Comparison of ENCODE assay signal across 10 cellular contexts in the genomic region with DNA sequence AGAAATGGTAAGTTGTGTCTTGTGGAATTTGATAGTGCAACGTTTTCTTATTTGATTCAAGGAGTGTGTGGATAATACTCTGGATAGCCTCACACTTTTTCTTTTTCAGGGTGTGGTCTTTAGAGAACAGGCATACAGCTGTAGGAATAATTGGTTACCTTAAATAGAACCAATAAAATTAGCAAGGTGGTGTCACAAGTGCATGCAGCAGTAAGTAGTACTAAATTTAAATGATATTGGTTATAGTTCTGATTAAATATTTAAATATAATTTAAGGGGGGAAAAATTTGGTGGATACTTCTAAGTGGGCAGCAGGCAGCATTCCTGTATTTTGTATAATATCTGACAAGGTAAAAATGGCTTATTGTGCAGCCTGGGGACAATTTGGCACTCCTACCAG. TPM values are rescaled to one million over a fixed set of nuclear protein-coding genes. Genes with fewer than 3 reads are reported as not detected.
DNase-seq lines count a peak whose midpoint lies in the region; ATAC-seq and TF ChIP-seq lines count a peak whose summit lies in the region.
"Had no signal": no experiment of that assay in that cellular context is flagged by ENCODE, and none has a peak within 500 bp of the region (broad histone marks: within the 10 kb centered on the region; RNA-seq: fewer than 3 reads in every experiment).

No MANE protein-coding gene starts in this region.

- peaks cover 53% of the 10 kb centered on the region for H3K4me1 Mint-ChIP-seq in CD14-positive monocyte
- H3K4me1 Mint-ChIP-seq in dendritic cell treated with granulocyte-macrophage colony-stimulating factor and Interleukin-4, amounts not matched to agents 40 ng/mL and 50 ng/mL, for 4 days (ENCODE audit: low read depth), result peaks cover 60% of the 10 kb centered on the region
- peaks cover 55% of the 10 kb centered on the region for H3K4me1 Mint-ChIP-seq in nephron progenitor cell

- peak overlapping the region; percentile 7 for H3K27ac ChIP-seq in Karpas-422 (ENCODE audit: low read length)

- peaks cover 58% of the 10 kb centered on the region; the same call in 1 of the 2 replicates for H3K36me3 ChIP-seq in Karpas-422 (ENCODE audit: insufficient read depth, low read length)

- no peaks in the 10 kb centered on the region for H3K9me3 ChIP-seq in Karpas-422 (ENCODE audit: low read length)

- H2AFZ ChIP-seq in Karpas-422 (ENCODE audit: low read length), result no peak overlapping the region

- TF ChIP-seq CTCF in CD14-positive monocyte (IDR thresholded peaks at IDR 0.05) (no peak), nephron progenitor cell (IDR thresholded peaks at IDR 0.05) (no peak)

- H3K4me2 ChIP-seq in Karpas-422 (ENCODE audit: low read depth, low read length, poor library complexity, severe bottlenecking), result peak overlapping the region; percentile 73

- no peak for ATAC-seq in left colon

- H3K9me2 ChIP-seq in Karpas-422 (replicated peaks; ENCODE audit: insufficient read depth, low read length), result no peaks in the 10 kb centered on the region

- no peaks in the 10 kb centered on the region for H3K27me3 ChIP-seq in Karpas-422 (ENCODE audit: low read length)

- H3K9me3 Mint-ChIP-seq in CD14-positive monocyte (peaks cover 0 to 3% (median 0%) of the 10 kb centered on the region in 7 donors), nephron progenitor cell (no peaks in the 10 kb centered on the region)
- no peaks in the 10 kb centered on the region for H3K9me3 Mint-ChIP-seq in dendritic cell treated with granulocyte-macrophage colony-stimulating factor and Interleukin-4, amounts not matched to agents 40 ng/mL and 50 ng/mL, for 4 days

- H3K4me1 ChIP-seq in Karpas-422 (ENCODE audit: low read length), result peaks cover 61% of the 10 kb centered on the region

- H3K79me2 ChIP-seq in Karpas-422 (ENCODE audit: low read length), result peaks cover 85% of the 10 kb centered on the region

- peaks cover 64% of the 10 kb centered on the region for H4K20me1 ChIP-seq in Karpas-422 (ENCODE audit: insufficient read depth, low read depth, low read length)

- intact Hi-C loops in CD14-positive monocyte (cut with micrococcal nuclease) (loop anchor here in 1 of 2 donors (10.0 kb wide), 1 partner anchor 130 kb away; the partner anchor contains the start of gene USP7), left colon (cut with DNase I, micrococcal nuclease) (loop anchor here in 1 of 2 donors (5.0 kb wide), 1 partner anchor 228 kb away; the partner anchor contains the start of gene CARHSP1)
- intact Hi-C loops in dendritic cell treated with granulocyte-macrophage colony-stimulating factor and Interleukin-4, amounts not matched to agents 40 ng/mL and 50 ng/mL, for 4 days (cut with micrococcal nuclease), result no loop called here

- H3K27ac Mint-ChIP-seq in CD14-positive monocyte (peak overlapping the region in 4 of 7 donors; percentile 40 to 88 (median 64)), nephron progenitor cell (no peak overlapping the region)
- peak overlapping the region; percentile 18 for H3K27ac Mint-ChIP-seq in dendritic cell treated with granulocyte-macrophage colony-stimulating factor and Interleukin-4, amounts not matched to agents 40 ng/mL and 50 ng/mL, for 4 days

- peaks cover 0 to 2% (median 0%) of the 10 kb centered on the region in 3 donors for H3K27me3 Mint-ChIP-seq in CD14-positive monocyte (ENCODE audit: low read depth in 3 of 3)
- H3K27me3 Mint-ChIP-seq in dendritic cell treated with granulocyte-macrophage colony-stimulating factor and Interleukin-4, amounts not matched to agents 40 ng/mL and 50 ng/mL, for 4 days, result no peaks in the 10 kb centered on the region
- peaks cover 4% of the 10 kb centered on the region for H3K27me3 Mint-ChIP-seq in nephron progenitor cell (ENCODE audit: low read depth, poor library complexity)

- H3K36me3 Mint-ChIP-seq in CD14-positive monocyte, result peaks cover 57 to 67% of the 10 kb centered on the region in 2 donors
- peaks cover 75% of the 10 kb centered on the region for H3K36me3 Mint-ChIP-seq in dendritic cell treated with granulocyte-macrophage colony-stimulating factor and Interleukin-4, amounts not matched to agents 40 ng/mL and 50 ng/mL, for 4 days (ENCODE audit: low read depth)
- H3K36me3 Mint-ChIP-seq in nephron progenitor cell (ENCODE audit: low read depth), result peaks cover 59% of the 10 kb centered on the region

- no peak overlapping the region for H3K9ac ChIP-seq in Karpas-422 (ENCODE audit: low read length)

- peak overlapping the region; percentile 39 to 99 for H3K4me3 Mint-ChIP-seq in CD14-positive monocyte
- peak overlapping the region; percentile 59 for H3K4me3 Mint-ChIP-seq in dendritic cell treated with granulocyte-macrophage colony-stimulating factor and Interleukin-4, amounts not matched to agents 40 ng/mL and 50 ng/mL, for 4 days
- H3K4me3 Mint-ChIP-seq in nephron progenitor cell, result peak overlapping the region; percentile 98

- peak overlapping the region; percentile 87 for H3K4me3 ChIP-seq in Karpas-422 (ENCODE audit: low read length)

- DNase-seq in CD14-positive monocyte (ENCODE audit: low spot score) (no peak), Karpas-422 (no peak), nephron progenitor cell (no peak), NCI-H1105 treated with DMSO at 0.1 percent for 48 hours (lab: John Stamatoyannopoulos, UW) (no peak), DMS79 treated with DMSO at 0.1 percent for 48 hours (lab: John Stamatoyannopoulos, UW) (no peak), left colon (no peak), NCI-H1092 (lab: John Stamatoyannopoulos, UW) (no peak)
- DNase-seq: GF-D8, KG1 had no signal

RNA-seq across cellular contexts. Expression of gene HAPSTR1, which starts 3.7 kb away (rescaled TPM):
- polyA plus RNA-seq in CD14-positive monocyte, result 10 to 100 TPM in 1 of 2 donors, 1 to 10 TPM in 1; 7.2 to 11.1 TPM
- 45.1 and 51.2 TPM in 2 replicates for total RNA-seq in Karpas-422 (2014; rRNA removed; shearing (Covaris generic); ENCODE audit: low replicate concordance)
- total RNA-seq in left colon, result 10 to 100 TPM; 46.4 to 58.9 TPM
